Comparison of ENCODE assay signal across 23 cellular contexts in the genomic region with DNA sequence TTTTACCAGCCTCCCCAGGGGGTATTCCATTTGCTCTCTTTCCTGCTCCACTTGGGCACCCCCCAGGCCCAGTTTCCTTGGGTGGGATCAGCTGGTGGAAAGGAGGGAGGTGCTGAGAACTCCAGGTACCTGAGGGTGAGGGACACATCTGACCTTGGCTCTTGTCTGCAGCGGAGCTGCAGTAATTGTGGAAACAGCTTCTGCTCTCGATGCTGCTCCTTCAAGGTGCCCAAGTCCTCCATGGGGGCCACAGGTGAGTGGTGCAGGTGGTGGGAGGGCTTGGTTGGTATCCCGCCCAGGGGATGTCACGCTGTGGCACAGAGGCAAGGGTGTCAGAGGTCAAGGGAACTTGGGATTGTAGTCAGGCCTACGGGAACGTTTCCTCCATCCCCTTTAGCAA. TPM values are rescaled to one million over a fixed set of nuclear protein-coding genes. Genes with fewer than 3 reads are reported as not detected.
DNase-seq lines count a peak whose midpoint lies in the region; ATAC-seq, FAIRE-seq and TF ChIP-seq lines count a peak whose summit lies in the region.
"Had no signal": no experiment of that assay in that cellular context is flagged by ENCODE, and none has a peak within 500 bp of the region (broad histone marks: within the 10 kb centered on the region; RNA-seq: fewer than 3 reads in every experiment).

No MANE protein-coding gene starts in this region.

- peaks cover 67% of the 10 kb centered on the region for H3K36me3 ChIP-seq in osteoblast (ENCODE audit: insufficient read depth, low read length)
- peaks cover 27 to 28% of the 10 kb centered on the region in 2 donors for H3K36me3 ChIP-seq in small intestine (ENCODE audit: control insufficient read depth in 2 of 2, insufficient read depth in 2 of 2, low read length in 2 of 2)

- TF ChIP-seq CTCF in natural killer cell (IDR thresholded peaks at IDR 0.05): no peak
- no peak for TF ChIP-seq CTCF in osteoblast (IDR thresholded peaks at IDR 0.05; ENCODE audit: extremely low read depth, low read depth, low read length)

- H3K4me3 ChIP-seq in osteoblast (ENCODE audit: insufficient read depth, low read length): no peak overlapping the region
- no peak overlapping the region for H3K4me3 ChIP-seq in small intestine (ENCODE audit: low read depth in 1 of 2, low read length in 2 of 2)
- H3K4me3 ChIP-seq: A549, BLaER1, GM23248 had no signal

- H3K27me3 ChIP-seq in osteoblast (ENCODE audit: insufficient read depth, low read length) (no peaks in the 10 kb centered on the region), small intestine (ENCODE audit: control insufficient read depth in 2 of 2, insufficient read depth in 2 of 2, low read length in 2 of 2) (no peaks in the 10 kb centered on the region)
- H3K27me3 ChIP-seq: BLaER1 had no signal

- H3K4me1 ChIP-seq in osteoblast (ENCODE audit: insufficient read depth, low read length) (no peaks in the 10 kb centered on the region), small intestine (ENCODE audit: control insufficient read depth in 2 of 2, insufficient read depth in 1 of 2, low read depth in 1 of 2, low read length in 1 of 2) (no peaks in the 10 kb centered on the region)
- H3K4me1 ChIP-seq: A549, BLaER1 had no signal

- intact Hi-C loops in natural killer cell (cut with micrococcal nuclease): no loop called here

- H3K36me3 Mint-ChIP-seq in activated T-cell treated with anti-CD3 and anti-CD28 coated beads, Interleukin-2, amount 50 U/mL, for 72 hours (ENCODE audit: insufficient read depth in 2 of 2): peaks cover 0 to 2% of the 10 kb centered on the region in 2 donors
- peaks cover 7% of the 10 kb centered on the region for H3K36me3 Mint-ChIP-seq in natural killer cell treated with Interleukin-12 subunit alpha and Interleukin-12 subunit beta and Interleukin-15 and Interleukin-18, amount 100 ng/mL, for 72 hours
- H3K36me3 Mint-ChIP-seq in natural killer cell: peaks cover 9% of the 10 kb centered on the region

- peak overlapping the region; percentile 74 for H3K27ac Mint-ChIP-seq in activated T-cell treated with anti-CD3 and anti-CD28 coated beads, Interleukin-2, amount 50 U/mL, for 72 hours
- no peak overlapping the region for H3K27ac Mint-ChIP-seq in natural killer cell treated with Interleukin-12 subunit alpha and Interleukin-12 subunit beta and Interleukin-15 and Interleukin-18, amount 100 ng/mL, for 72 hours
- no peak overlapping the region for H3K27ac Mint-ChIP-seq in natural killer cell
- H3K27ac Mint-ChIP-seq: CD4-positive, alpha-beta memory T cell had no signal

- H3K4me3 Mint-ChIP-seq in activated T-cell treated with anti-CD3 and anti-CD28 coated beads, Interleukin-2, amount 50 U/mL, for 72 hours: no peak overlapping the region
- no peak overlapping the region for H3K4me3 Mint-ChIP-seq in natural killer cell treated with Interleukin-12 subunit alpha and Interleukin-12 subunit beta and Interleukin-15 and Interleukin-18, amount 100 ng/mL, for 72 hours
- H3K4me3 Mint-ChIP-seq in natural killer cell: no peak overlapping the region
- H3K4me3 Mint-ChIP-seq: CD14-positive monocyte; CD4-positive, alpha-beta memory T cell had no signal

- no peak for ATAC-seq in activated T-cell treated with anti-CD3 and anti-CD28 coated beads, Interleukin-2, amount 50 U/mL, for 72 hours (replicated peaks in 1 of 2)
- ATAC-seq in natural killer cell treated with Interleukin-12 subunit alpha and Interleukin-12 subunit beta and Interleukin-15 and Interleukin-18, amount 100 ng/mL, for 72 hours: no peak
- ATAC-seq in natural killer cell: no peak
- ATAC-seq: A549 had no signal

- H3K9me3 ChIP-seq in osteoblast (ENCODE audit: low read depth, low read length) (no peaks in the 10 kb centered on the region), small intestine (ENCODE audit: control insufficient read depth, low read depth) (no peaks in the 10 kb centered on the region)
- H3K9me3 ChIP-seq: A549, BLaER1 had no signal

- no peak overlapping the region for H2AFZ ChIP-seq in osteoblast (ENCODE audit: low read length)
- H2AFZ ChIP-seq: GM23248 had no signal

- H3K27me3 Mint-ChIP-seq in activated T-cell treated with anti-CD3 and anti-CD28 coated beads, Interleukin-2, amount 50 U/mL, for 72 hours (ENCODE audit: low read depth): no peaks in the 10 kb centered on the region
- no peaks in the 10 kb centered on the region for H3K27me3 Mint-ChIP-seq in natural killer cell treated with Interleukin-12 subunit alpha and Interleukin-12 subunit beta and Interleukin-15 and Interleukin-18, amount 100 ng/mL, for 72 hours
- no peaks in the 10 kb centered on the region for H3K27me3 Mint-ChIP-seq in natural killer cell (ENCODE audit: low read depth in 2 of 2)
- H3K27me3 Mint-ChIP-seq: CD4-positive, alpha-beta memory T cell had no signal

- no peaks in the 10 kb centered on the region for H3K4me1 Mint-ChIP-seq in activated T-cell treated with anti-CD3 and anti-CD28 coated beads, Interleukin-2, amount 50 U/mL, for 72 hours (ENCODE audit: low read depth)
- H3K4me1 Mint-ChIP-seq in natural killer cell treated with Interleukin-12 subunit alpha and Interleukin-12 subunit beta and Interleukin-15 and Interleukin-18, amount 100 ng/mL, for 72 hours (ENCODE audit: low read depth in 2 of 2): peaks cover 0 to 4% of the 10 kb centered on the region in 2 donors
- H3K4me1 Mint-ChIP-seq in natural killer cell: no peaks in the 10 kb centered on the region
- H3K4me1 Mint-ChIP-seq: CD14-positive monocyte; CD4-positive, alpha-beta memory T cell had no signal

- no peak overlapping the region for H3K4me2 ChIP-seq in osteoblast (ENCODE audit: insufficient read depth, low read length)
- H3K4me2 ChIP-seq: A549, BLaER1 had no signal

- 68 to 89% (median 77%) methylated on average over 6 of the region's 6 CpGs for WGBS in small intestine, 3 donors

- FAIRE-seq in small intestine (lab: Jason Lieb, UNC): no peak
- FAIRE-seq: A549, GM12891, GM19239, H54 had no signal

- no peak overlapping the region for H3K27ac ChIP-seq in osteoblast (ENCODE audit: low read depth, low read length)
- no peak overlapping the region for H3K27ac ChIP-seq in small intestine (ENCODE audit: low read depth in 1 of 2, low read length in 1 of 2)
- H3K27ac ChIP-seq: 22Rv1, A549, BLaER1, GM23248 had no signal

- H3K9me3 Mint-ChIP-seq in activated T-cell treated with anti-CD3 and anti-CD28 coated beads, Interleukin-2, amount 50 U/mL, for 72 hours: no peaks in the 10 kb centered on the region
- H3K9me3 Mint-ChIP-seq in natural killer cell treated with Interleukin-12 subunit alpha and Interleukin-12 subunit beta and Interleukin-15 and Interleukin-18, amount 100 ng/mL, for 72 hours: no peaks in the 10 kb centered on the region
- no peaks in the 10 kb centered on the region for H3K9me3 Mint-ChIP-seq in natural killer cell
- H3K9me3 Mint-ChIP-seq: CD4-positive, alpha-beta memory T cell had no signal

- peaks cover 13% of the 10 kb centered on the region for H4K20me1 ChIP-seq in osteoblast (ENCODE audit: insufficient read depth, low read length)

- no peak for DNase-seq in activated T-cell treated with anti-CD3 and anti-CD28 coated beads, Interleukin-2, amount 50 U/mL, for 72 hours
- DNase-seq in activated T-cell treated with anti-CD3 and anti-CD28 coated beads, Interleukin-2, amount 50 U/mL, for 1 hour: no peak
- DNase-seq in natural killer cell treated with Interleukin-12 subunit alpha and Interleukin-12 subunit beta and Interleukin-15 and Interleukin-18, amount 100 ng/mL, for 72 hours (ENCODE audit: low spot score): peak; percentile 16
- no peak for DNase-seq in natural killer cell
- DNase-seq in osteoblast (ENCODE audit: insufficient read length, low spot score, missing footprints): peak; percentile 3
- DNase-seq in small intestine: no peak
- no peak for DNase-seq in DMS79 (lab: John Stamatoyannopoulos, UW)
- DNase-seq: CD4-positive, alpha-beta memory T cell; DMS153; DND-41; EL; GM23248; HCEC 1CT; IMR-90 had no signal

- no peaks in the 10 kb centered on the region for H3K79me2 ChIP-seq in osteoblast (ENCODE audit: insufficient read depth, low read length)

RNA-seq across cellular contexts. Expression of a gene that starts 14.3 kb away (rescaled TPM):
- not detected for total RNA-seq in activated T-cell treated with anti-CD3 and anti-CD28 coated beads, Interleukin-2, amount 50 U/mL, for 72 hours
- not detected for total RNA-seq in natural killer cell treated with Interleukin-12 subunit alpha and Interleukin-12 subunit beta and Interleukin-15 and Interleukin-18, amount 100 ng/mL, for 72 hours
- total RNA-seq in natural killer cell: not detected
- total RNA-seq in osteoblast: not detected in 2 replicates
- 100 to 1,000 TPM in 1 of 3 donors, 10 to 100 TPM in 2; 41.7 to 110 (median 65.9) TPM for polyA plus RNA-seq in small intestine
- total RNA-seq: CD4-positive, alpha-beta memory T cell; G401; GM23248; HT1080; IMR-90 had no signal
- polyA plus RNA-seq: CD14-positive monocyte; CD4-positive, alpha-beta memory T cell; GM23248; IMR-90 had no signal

RNA-seq across cellular contexts. Expression of a gene that starts 20.5 kb away (rescaled TPM):
- total RNA-seq in activated T-cell treated with anti-CD3 and anti-CD28 coated beads, Interleukin-2, amount 50 U/mL, for 72 hours: 10 to 100 TPM; 33.7 to 40.0 TPM
- total RNA-seq in natural killer cell treated with Interleukin-12 subunit alpha and Interleukin-12 subunit beta and Interleukin-15 and Interleukin-18, amount 100 ng/mL, for 72 hours: 10 to 100 TPM; 34.9 to 59.6 TPM
- total RNA-seq in natural killer cell (10 to 100 TPM; 63.0 to 82.8 (median 76.4) TPM), osteoblast (16.5 and 19.9 TPM in 2 replicates)
- 10 to 100 TPM; 21.6 to 30.7 (median 28.6) TPM for polyA plus RNA-seq in small intestine

RNA-seq across cellular contexts. Expression of a gene that starts 43.9 kb away (rescaled TPM):
- total RNA-seq in activated T-cell treated with anti-CD3 and anti-CD28 coated beads, Interleukin-2, amount 50 U/mL, for 72 hours: 1 to 10 TPM; 1.5 to 1.9 TPM
- under 1 TPM in 1 of 2 donors, not detected in 1; 0.75 TPM for total RNA-seq in natural killer cell treated with Interleukin-12 subunit alpha and Interleukin-12 subunit beta and Interleukin-15 and Interleukin-18, amount 100 ng/mL, for 72 hours
- total RNA-seq in natural killer cell (under 1 TPM; 0.40 to 0.84 (median 0.40) TPM), osteoblast (56.6 and 57.5 TPM in 2 replicates)
- 10 to 100 TPM in 1 of 3 donors, 1 to 10 TPM in 2; 1.6 to 16.4 (median 4.0) TPM for polyA plus RNA-seq in small intestine

Comparison
In these comparisons a context has a peak if more than half of its experiments do, and no peak if none do; other contexts are left out.
1. DNase-seq: peak in natural killer cell treated with Interleukin-12 subunit alpha and Interleukin-12 subunit beta and Interleukin-15 and Interleukin-18, amount 100 ng/mL, for 72 hours (single experiment) and osteoblast (single experiment); none in activated T-cell treated with anti-CD3 and anti-CD28 coated beads, Interleukin-2, amount 50 U/mL, for 72 hours (0 of 2), activated T-cell treated with anti-CD3 and anti-CD28 coated beads, Interleukin-2, amount 50 U/mL, for 1 hour (single experiment), natural killer cell (single experiment), small intestine (single experiment) and DMS79 (single experiment).
2. RNA of a gene that starts 43.9 kb away (total RNA-seq): 56.6 to 57.5 TPM in osteoblast; 1.5 to 1.9 TPM in activated T-cell treated with anti-CD3 and anti-CD28 coated beads, Interleukin-2, amount 50 U/mL, for 72 hours, 0.75 TPM in natural killer cell treated with Interleukin-12 subunit alpha and Interleukin-12 subunit beta and Interleukin-15 and Interleukin-18, amount 100 ng/mL, for 72 hours and 0.40 to 0.84 TPM in natural killer cell; every median in the first group is over 10 times any median in the second.